Comparison of ENCODE assay signal across 18 cellular contexts in the genomic region with DNA sequence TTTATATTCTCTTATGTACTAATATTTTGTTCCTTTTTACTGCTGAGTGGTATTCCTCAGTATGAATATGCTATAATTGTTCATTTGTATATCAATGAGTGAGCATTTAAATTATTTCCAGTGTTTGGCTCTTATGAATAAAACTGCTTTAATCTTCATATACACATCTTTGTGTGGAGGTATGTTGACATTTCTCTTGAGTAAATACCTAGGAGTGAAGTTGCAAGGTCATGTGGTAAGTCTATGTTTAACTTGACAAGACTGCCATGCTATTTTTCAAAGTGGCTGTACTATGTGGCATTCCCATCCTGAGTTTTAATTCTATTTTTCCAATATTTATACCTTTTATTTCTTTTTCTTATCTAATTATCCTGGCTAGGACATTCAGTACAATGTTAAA.
DNase-seq lines count a peak whose midpoint lies in the region; ATAC-seq and TF ChIP-seq lines count a peak whose summit lies in the region.
"Had no signal": no experiment of that assay in that cellular context is flagged by ENCODE, and none has a peak within 500 bp of the region (broad histone marks: within the 10 kb centered on the region; RNA-seq: fewer than 3 reads in every experiment).

No MANE protein-coding gene starts in this region.

- TF ChIP-seq CTCF in Calu3 (IDR thresholded peaks at IDR 0.05; ENCODE audit: unreplicated experiment), result no peak

- ATAC-seq in left colon, result peak; percentile 52
- no peak for ATAC-seq in HG03097 (IDR thresholded peaks at IDR 0.05; ENCODE audit: low FRiP score, unreplicated experiment)
- ATAC-seq: CD8-positive, alpha-beta T cell; SK-N-SH treated with all-trans-retinoic acid at 6 μM for 48 hours; T-cell had no signal

- no peak overlapping the region for H3K4me3 Mint-ChIP-seq in Calu3 (ENCODE audit: low read depth, unreplicated experiment)
- H3K4me3 Mint-ChIP-seq: CD8-positive, alpha-beta T cell; T-cell had no signal

- DNase-seq in NCI-H748 (lab: John Stamatoyannopoulos, UW; ENCODE audit: unreplicated experiment), result peak; percentile 25
- DNase-seq in NCI-H748 treated with DMSO at 0.1 percent for 48 hours (lab: John Stamatoyannopoulos, UW), result no peak
- no peak for DNase-seq in Calu3
- peak; percentile 39 for DNase-seq in NCI-H774 (lab: John Stamatoyannopoulos, UW)
- no peak for DNase-seq in left colon
- DNase-seq in NCI-H1105 treated with DMSO at 0.1 percent for 48 hours (lab: John Stamatoyannopoulos, UW), result no peak
- DNase-seq in NK-92 (lab: John Stamatoyannopoulos, UW; ENCODE audit: unreplicated experiment), result no peak
- DNase-seq: AML-193; C1 segment of cervical spinal cord; CD8-positive, alpha-beta T cell; DMS79 treated with DMSO at 0.1 percent for 48 hours; MV-4-11; NCI-H187; NCI-H82; Peyer's patch; T-cell had no signal

- peaks cover 58% of the 10 kb centered on the region for H3K4me1 Mint-ChIP-seq in Calu3 (ENCODE audit: low read depth, unreplicated experiment)

- CTCF ChIA-PET in Calu3 (lab: Charles Lee), result interaction anchor here (0.6 kb wide), 1 partner anchor 607 kb away, joined by 4 read pairs; no protein-coding TSS in a partner anchor

- no TSS peak for BruUV-seq in Calu3 (replicated peaks; lab: Mats Ljungman, UMichigan)

- no peaks in the 10 kb centered on the region for H3K27me3 Mint-ChIP-seq in Calu3 (ENCODE audit: unreplicated experiment)

- peaks cover 5% of the 10 kb centered on the region for H3K9me3 Mint-ChIP-seq in Calu3 (ENCODE audit: low read depth, unreplicated experiment)

- peaks cover 14% of the 10 kb centered on the region for H3K36me3 Mint-ChIP-seq in Calu3 (ENCODE audit: insufficient read depth, unreplicated experiment)
- H3K36me3 Mint-ChIP-seq: CD8-positive, alpha-beta T cell; T-cell had no signal

- intact Hi-C loops in Calu3 (cut with micrococcal nuclease; ENCODE audit: unreplicated experiment), result loop anchor here (2.0 to 5.0 kb wide), 2 partner anchors 13 to 125 kb away; a partner anchor contains a TSS
- intact Hi-C loops in left colon (cut with DNase I, micrococcal nuclease), result no loop called here

- peak overlapping the region; percentile 94 for H3K27ac Mint-ChIP-seq in Calu3 (ENCODE audit: unreplicated experiment)
- H3K27ac Mint-ChIP-seq: CD8-positive, alpha-beta T cell had no signal

Comparison
In these comparisons a context has a peak if more than half of its experiments do, and no peak if none do; other contexts are left out.
1. DNase-seq: peak in NCI-H748 (single experiment) and NCI-H774 (single experiment); none in NCI-H748 treated with DMSO at 0.1 percent for 48 hours (single experiment), Calu3 (single experiment), left colon (0 of 2), NCI-H1105 treated with DMSO at 0.1 percent for 48 hours (single experiment) and NK-92 (single experiment).